Comparison of ENCODE assay signal across 26 cellular contexts in the genomic region with DNA sequence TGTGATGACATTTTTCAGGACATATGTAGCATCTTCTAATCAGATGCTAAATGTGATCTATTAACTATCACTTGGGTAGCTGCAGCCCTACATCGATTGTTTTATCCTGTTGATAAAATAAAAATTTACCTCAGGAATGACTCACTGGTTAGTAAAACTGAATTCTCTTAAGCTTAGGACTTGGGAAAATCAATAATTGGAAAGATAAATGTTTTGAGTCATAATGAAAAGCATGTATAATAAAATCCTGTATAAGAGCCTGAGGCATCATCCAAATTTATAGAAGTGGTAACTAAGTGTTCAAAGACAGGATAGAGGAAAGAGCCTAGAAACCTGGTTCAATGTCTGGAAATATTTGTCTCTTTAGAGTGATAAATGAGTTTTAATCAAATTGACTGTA.
"Had no signal": no experiment of that assay in that cellular context is flagged by ENCODE, and none has a peak within 500 bp of the region (broad histone marks: within the 10 kb centered on the region; RNA-seq: fewer than 3 reads in every experiment).

No MANE protein-coding gene starts in this region.

- ATAC-seq: stimulated activated effector memory CD8-positive, alpha-beta T cell treated with anti-CD3 and anti-CD28 coated beads, Interleukin-12 subunit alpha, Interleukin-12 subunit beta, amount 100 ng/mL, for 72 hours; stimulated activated memory B cell treated with anti-CD40 and anti-IgM and Interleukin-4, amounts not matched to agents 10 μg/mL and 1 μg/mL and 100 μg/mL, for 72 hours; stimulated activated naive B cell treated with anti-CD40 and anti-IgM and Interleukin-4, amounts not matched to agents 10 μg/mL and 1 μg/mL and 100 μg/mL, for 72 hours; stimulated activated naive CD8-positive, alpha-beta T cell treated with anti-CD3 and anti-CD28 coated beads, Interleukin-15, amount 100 ng/mL, for 72 hours; stimulated activated naive CD8-positive, alpha-beta T cell treated with anti-CD3 and anti-CD28 coated beads, Interleukin-15, Interleukin-2, amounts not matched to agents 100 U/mL and 50 U/mL, for 24 hours; upper lobe of right lung had no signal

- DNase-seq: stimulated activated CD4-positive, alpha-beta T cell treated with anti-CD3 and anti-CD28 coated beads, Interleukin-2, amount 100 ng/mL, for 48 hours; stimulated activated CD4-positive, alpha-beta T cell treated with anti-CD3 and anti-CD28 coated beads, Interleukin-4, amount 100 ng/mL, for 1 hour; stimulated activated CD4-positive, alpha-beta T cell treated with anti-CD3 and anti-CD28 coated beads, Interleukin-4, amount 100 ng/mL, for 24 hours; stimulated activated CD4-positive, alpha-beta T cell treated with anti-CD3 and anti-CD28 coated beads, Interleukin-4, amount 100 ng/mL, for 4 hours; stimulated activated CD8-positive, alpha-beta memory T cell treated with anti-CD3 and anti-CD28 coated beads, Interleukin-4, amount 100 ng/mL, for 48 hours; stimulated activated naive B cell treated with anti-CD40 and anti-IgM and Interleukin-4, amounts not matched to agents 10 μg/mL and 1 μg/mL and 100 μg/mL, for 72 hours; stimulated activated naive CD4-positive, alpha-beta T cell; stimulated activated naive CD4-positive, alpha-beta T cell treated with Interleukin-2 at 50 U/mL for 16 hours; stimulated activated naive CD8-positive, alpha-beta T cell treated with anti-CD3 and anti-CD28 coated beads, Interleukin-15, amount 100 ng/mL, for 72 hours; stimulated activated naive CD8-positive, alpha-beta T cell treated with anti-CD3 and anti-CD28 coated beads, Interleukin-15, Interleukin-2, amounts not matched to agents 100 U/mL and 50 U/mL, for 24 hours; stomach; substantia nigra; testis; thyroid gland; tibial artery; transverse colon; trophoblast cell; upper lobe of left lung; upper lobe of right lung; uterus had no signal

- H3K4me1 ChIP-seq: stomach, suprapubic skin, testis, thyroid gland, tibial nerve, transverse colon, upper lobe of left lung, upper lobe of right lung, uterus, vagina had no signal

- H3K9me3 ChIP-seq: stomach, suprapubic skin, testis, thoracic aorta, thyroid gland, tibial artery, tibial nerve, transverse colon, upper lobe of left lung, upper lobe of right lung, uterus, vagina had no signal

- H3K36me3 ChIP-seq: stomach, suprapubic skin, thoracic aorta, thyroid gland, tibial artery, tibial nerve, transverse colon, upper lobe of left lung, upper lobe of right lung, uterus, vagina had no signal

- H3K27ac ChIP-seq: stomach, suprapubic skin, testis, thoracic aorta, thyroid gland, tibial artery, tibial nerve, transverse colon, upper lobe of left lung, upper lobe of right lung, uterus, vagina had no signal

- H3K27me3 ChIP-seq: stomach, suprapubic skin, testis, thyroid gland, tibial artery, tibial nerve, transverse colon, upper lobe of left lung, upper lobe of right lung, uterus, vagina had no signal

- H3K4me3 ChIP-seq: stomach, suprapubic skin, testis, thoracic aorta, thyroid gland, tibial artery, tibial nerve, transverse colon, upper lobe of left lung, upper lobe of right lung, uterus, vagina had no signal
